ENCODE assay signal across 13 cellular contexts in the genomic region with DNA sequence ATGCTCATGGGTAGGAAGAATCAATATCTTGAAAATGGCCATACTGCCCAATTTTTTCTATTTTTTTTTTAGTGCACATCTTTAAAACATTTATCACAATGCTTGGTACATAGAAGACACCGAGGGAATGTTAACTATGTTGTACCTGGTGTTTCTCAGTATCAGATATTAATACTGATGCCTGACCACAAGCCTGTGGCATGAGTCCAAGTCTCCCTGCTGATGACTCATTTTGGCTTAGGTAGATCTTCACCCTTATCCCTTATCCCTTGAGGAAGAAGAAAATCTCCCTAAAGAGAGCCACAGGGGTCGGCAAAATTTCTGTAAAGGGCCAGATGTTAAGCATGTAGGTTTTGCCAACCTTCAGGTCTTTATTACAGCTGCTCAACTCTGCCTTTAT. TPM values are rescaled to one million over a fixed set of nuclear protein-coding genes. Genes with fewer than 3 reads are reported as not detected.
DNase-seq lines count a peak whose midpoint lies in the region; ATAC-seq and TF ChIP-seq lines count a peak whose summit lies in the region.
"Had no signal": no experiment of that assay in that cellular context is flagged by ENCODE, and none has a peak within 500 bp of the region (broad histone marks: within the 10 kb centered on the region; RNA-seq: fewer than 3 reads in every experiment).

No MANE protein-coding gene starts in this region.

- no peaks in the 10 kb centered on the region for H3K9me2 ChIP-seq in Loucy (replicated peaks; ENCODE audit: low read depth, low read length)

- H3K79me2 ChIP-seq in Loucy (ENCODE audit: insufficient read depth, low read length), result peaks cover 4% of the 10 kb centered on the region; the same call in 1 of the 2 replicates

- TF ChIP-seq CTCF in Loucy (conservative IDR thresholded peaks at IDR 0.05; ENCODE audit: low read length) (no peak), brain microvascular endothelial cell (IDR thresholded peaks at IDR 0.05; ENCODE audit: low read depth, low read length, missing control alignments) (no peak), prostate gland (IDR thresholded peaks at IDR 0.05) (no peak), glutamatergic neuron (IDR thresholded peaks at IDR 0.05; ENCODE audit: partially characterized antibody, unreplicated experiment) (no peak), endodermal cell (conservative IDR thresholded peaks at IDR 0.05) (no peak)

- H3K9ac ChIP-seq in Loucy (ENCODE audit: low read depth, low read length, poor library complexity, severe bottlenecking) (peak overlapping the region; percentile 47), endodermal cell (ENCODE audit: extremely low read depth, low read length, poor library complexity, severe bottlenecking) (no peak overlapping the region)

- H3K27me3 Mint-ChIP-seq in glutamatergic neuron (ENCODE audit: unreplicated experiment) (no peaks in the 10 kb centered on the region), endodermal cell (ENCODE audit: insufficient read depth) (no peaks in the 10 kb centered on the region)
- H3K27me3 Mint-ChIP-seq: activated CD4-positive, alpha-beta memory T cell treated with anti-CD3 and anti-CD28 coated beads, Interleukin-2, amount 10 ng/mL, durations not matched to agents 7 days and 5 days; activated naive CD8-positive, alpha-beta T cell treated with anti-CD3 and anti-CD28 coated beads for 36 hours had no signal

- peaks cover 7% of the 10 kb centered on the region; the same call in 1 of the 2 replicates for H3F3A ChIP-seq in Loucy (ENCODE audit: low read depth)

- H3K4me3 Mint-ChIP-seq in glutamatergic neuron (ENCODE audit: unreplicated experiment), result no peak overlapping the region
- no peak overlapping the region for H3K4me3 Mint-ChIP-seq in endodermal cell
- H3K4me3 Mint-ChIP-seq: activated CD4-positive, alpha-beta memory T cell treated with anti-CD3 and anti-CD28 coated beads, Interleukin-2, amount 10 ng/mL, durations not matched to agents 7 days and 5 days; activated naive CD8-positive, alpha-beta T cell treated with anti-CD3 and anti-CD28 coated beads for 36 hours; nephron progenitor cell had no signal

- H3K9me3 ChIP-seq in Loucy (ENCODE audit: insufficient read depth, low read depth, low read length), result no peaks in the 10 kb centered on the region
- no peaks in the 10 kb centered on the region for H3K9me3 ChIP-seq in prostate gland
- no peaks in the 10 kb centered on the region for H3K9me3 ChIP-seq in endodermal cell (ENCODE audit: control insufficient read depth, low read length)
- H3K9me3 ChIP-seq: Caco-2 had no signal

- no peak overlapping the region for H3K27ac ChIP-seq in brain microvascular endothelial cell
- no peak overlapping the region for H3K27ac ChIP-seq in prostate gland
- no peak overlapping the region for H3K27ac ChIP-seq in endodermal cell (ENCODE audit: low read depth, low read length)
- no peak overlapping the region for H3K27ac ChIP-seq in caudate nucleus (ENCODE audit: low read depth, low read length)

- TF ChIP-seq POLR2A in prostate gland (IDR thresholded peaks at IDR 0.05), result no peak

- peak overlapping the region; percentile 10 for H3K4me2 ChIP-seq in Loucy (ENCODE audit: low read depth, low read length, poor library complexity, severe bottlenecking)

- in situ Hi-C loops in brain microvascular endothelial cell (cut with HindIII; ENCODE audit: low pct_ligation_motif_present, low sequenced_read_pairs), result no loop called here

- ATAC-seq in GM19351 (IDR thresholded peaks at IDR 0.05; ENCODE audit: unreplicated experiment) (peak; percentile 72), GM18517 (IDR thresholded peaks at IDR 0.05; ENCODE audit: unreplicated experiment) (no peak)
- ATAC-seq: stimulated activated naive CD8-positive, alpha-beta T cell treated with anti-CD3 and anti-CD28 coated beads, Interleukin-15, Interleukin-2, amounts not matched to agents 100 U/mL and 50 U/mL, for 24 hours had no signal

- no peaks in the 10 kb centered on the region for H3K36me3 Mint-ChIP-seq in glutamatergic neuron (ENCODE audit: unreplicated experiment)
- no peaks in the 10 kb centered on the region for H3K36me3 Mint-ChIP-seq in endodermal cell (ENCODE audit: low read depth)

- no peaks in the 10 kb centered on the region for H4K20me1 ChIP-seq in Loucy (ENCODE audit: insufficient read depth, low read length, poor library complexity, severe bottlenecking)

- H3K27me3 ChIP-seq in Loucy (ENCODE audit: insufficient read depth, low read length, poor library complexity, severe bottlenecking) (no peaks in the 10 kb centered on the region), brain microvascular endothelial cell (replicated peaks) (no peaks in the 10 kb centered on the region), prostate gland (replicated peaks; ENCODE audit: insufficient read depth) (no peaks in the 10 kb centered on the region), endodermal cell (ENCODE audit: control insufficient read depth, insufficient read depth, low read length, poor library complexity, severe bottlenecking) (no peaks in the 10 kb centered on the region)

- peaks cover 64% of the 10 kb centered on the region for H3K4me1 ChIP-seq in Loucy (ENCODE audit: insufficient read depth, low read length, poor library complexity, severe bottlenecking)
- H3K4me1 ChIP-seq in prostate gland (replicated peaks), result no peaks in the 10 kb centered on the region
- no peaks in the 10 kb centered on the region for H3K4me1 ChIP-seq in endodermal cell (ENCODE audit: control insufficient read depth, insufficient read depth, low read length)

- intact Hi-C loops in prostate gland (cut with DNase I), result no loop called here

- 54% methylated on average over 2 of the region's 2 CpGs for WGBS in prostate gland
- WGBS in endodermal cell (ENCODE audit: insufficient coverage in 1 of 2, insufficient read length in 1 of 2), 2 experiments, result 88% methylated on average over 1 to 2 of the region's 2 CpGs

- H3K27ac Mint-ChIP-seq in glutamatergic neuron (ENCODE audit: unreplicated experiment), result no peak overlapping the region
- no peak overlapping the region for H3K27ac Mint-ChIP-seq in endodermal cell
- H3K27ac Mint-ChIP-seq: activated CD4-positive, alpha-beta memory T cell treated with anti-CD3 and anti-CD28 coated beads, Interleukin-2, amount 10 ng/mL, durations not matched to agents 7 days and 5 days; activated naive CD8-positive, alpha-beta T cell treated with anti-CD3 and anti-CD28 coated beads for 36 hours; nephron progenitor cell had no signal

- H3K4me1 Mint-ChIP-seq in glutamatergic neuron (ENCODE audit: low read depth, unreplicated experiment) (peaks cover 3% of the 10 kb centered on the region), endodermal cell (peaks cover 10% of the 10 kb centered on the region)

- H3K4me3 ChIP-seq in Loucy (ENCODE audit: low read length, poor library complexity, severe bottlenecking) (no peak overlapping the region), brain microvascular endothelial cell (ENCODE audit: low read depth, low read length) (no peak overlapping the region), prostate gland (no peak overlapping the region), endodermal cell (ENCODE audit: low read length) (no peak overlapping the region)

- H3K9me3 Mint-ChIP-seq in glutamatergic neuron (ENCODE audit: unreplicated experiment), result no peaks in the 10 kb centered on the region
- H3K9me3 Mint-ChIP-seq in endodermal cell, result no peaks in the 10 kb centered on the region
- H3K9me3 Mint-ChIP-seq: activated CD4-positive, alpha-beta memory T cell treated with anti-CD3 and anti-CD28 coated beads, Interleukin-2, amount 10 ng/mL, durations not matched to agents 7 days and 5 days; activated naive CD8-positive, alpha-beta T cell treated with anti-CD3 and anti-CD28 coated beads for 36 hours; nephron progenitor cell had no signal

- H2AFZ ChIP-seq in Loucy (ENCODE audit: low read length), result no peak overlapping the region

- DNase-seq in brain microvascular endothelial cell, result peak; percentile 71
- DNase-seq in prostate gland (ENCODE audit: low spot score), result peak; percentile 66
- DNase-seq in glutamatergic neuron, result no peak
- no peak for DNase-seq in endodermal cell
- DNase-seq in caudate nucleus (lab: John Stamatoyannopoulos, UW), result no peak
- DNase-seq: activated CD4-positive, alpha-beta memory T cell treated with anti-CD3 and anti-CD28 coated beads, Interleukin-2, amount 10 ng/mL, durations not matched to agents 7 days and 5 days; activated naive CD8-positive, alpha-beta T cell treated with anti-CD3 and anti-CD28 coated beads for 36 hours; Caco-2; nephron progenitor cell; stimulated activated naive CD8-positive, alpha-beta T cell treated with anti-CD3 and anti-CD28 coated beads, Interleukin-15, Interleukin-2, amounts not matched to agents 100 U/mL and 50 U/mL, for 24 hours had no signal

- no peaks in the 10 kb centered on the region for H3K36me3 ChIP-seq in Loucy (ENCODE audit: insufficient read depth, low read length)
- no peaks in the 10 kb centered on the region for H3K36me3 ChIP-seq in brain microvascular endothelial cell (replicated peaks)
- no peaks in the 10 kb centered on the region for H3K36me3 ChIP-seq in prostate gland
- H3K36me3 ChIP-seq in endodermal cell (ENCODE audit: control insufficient read depth, insufficient read depth, low read length), result no peaks in the 10 kb centered on the region

RNA-seq across cellular contexts. Expression of a gene that starts 14.5 kb away (rescaled TPM):
- total RNA-seq in prostate gland, result 1 to 10 TPM; 6.0 to 8.1 TPM
- total RNA-seq in glutamatergic neuron (ENCODE audit: unreplicated experiment), result 0.49 TPM
- 1 to 10 TPM; 2.0 TPM for total RNA-seq in endodermal cell
- 1.0 TPM for polyA plus RNA-seq in endodermal cell (2013, experiment 1 of 2)
- 0.87 TPM for polyA plus RNA-seq in endodermal cell (2013, experiment 2 of 2)

RNA-seq across cellular contexts. Expression of a gene that starts 56.7 kb away (rescaled TPM):
- total RNA-seq in prostate gland (10 to 100 TPM; 17.9 to 32.3 TPM), glutamatergic neuron (ENCODE audit: unreplicated experiment) (14.3 TPM), endodermal cell (1 to 10 TPM; 4.4 to 8.3 TPM)
- 9.7 TPM for polyA plus RNA-seq in endodermal cell (2013, experiment 1 of 2)
- 9.0 TPM for polyA plus RNA-seq in endodermal cell (2013, experiment 2 of 2)

Comparison
In these comparisons a context has a peak if more than half of its experiments do, and no peak if none do; other contexts are left out.
1. DNase-seq: peak in brain microvascular endothelial cell (single experiment) and prostate gland (single experiment); none in glutamatergic neuron (single experiment), endodermal cell (single experiment) and caudate nucleus (0 of 61).